ENCODE assay signal across 3 cellular contexts in the genomic region with DNA sequence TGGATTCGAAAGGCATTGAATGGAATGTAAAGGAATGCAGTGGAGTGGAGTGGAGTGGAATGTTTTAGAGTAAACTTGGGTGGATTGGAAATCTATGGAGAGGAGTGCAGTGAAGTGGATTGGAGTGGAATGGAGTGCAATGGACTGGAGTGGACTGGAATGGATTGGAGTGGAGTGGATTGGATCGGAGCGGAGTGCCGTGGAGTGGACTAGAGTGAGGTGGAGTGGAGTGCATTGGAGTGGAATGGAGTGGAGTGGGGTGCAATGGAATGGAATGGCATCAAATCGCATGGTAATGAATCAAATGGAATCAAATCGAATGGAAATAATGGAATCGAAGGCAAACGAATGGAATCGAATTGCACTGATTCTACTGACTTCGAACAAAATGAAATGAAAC.
DNase-seq lines count a peak whose midpoint lies in the region; ATAC-seq and TF ChIP-seq lines count a peak whose summit lies in the region.
"Not testable (repeated sequence)": the region's sequence is repeated elsewhere in the genome, so short reads cannot be mapped to it uniquely, and the experiment has no call there.

No MANE protein-coding gene starts in this region.

- DNase-seq in RWPE2 (ENCODE audit: low spot score) (peak; percentile 61), upper lobe of right lung (peak; percentile 46)
- not testable (repeated sequence) for DNase-seq in endodermal cell

- not testable (repeated sequence) for H3K4me3 ChIP-seq in RWPE2 (ENCODE audit: severe bottlenecking); upper lobe of right lung
- H3K4me3 ChIP-seq in endodermal cell (ENCODE audit: low read length), result peak overlapping the region; percentile 51

- H3K27ac ChIP-seq in RWPE2 (ENCODE audit: poor library complexity, severe bottlenecking); endodermal cell (ENCODE audit: low read depth, low read length); upper lobe of right lung: not testable (repeated sequence)

- not testable (repeated sequence) for H3K9ac ChIP-seq in endodermal cell (ENCODE audit: extremely low read depth, low read length, poor library complexity, severe bottlenecking)

- H3K27me3 Mint-ChIP-seq in endodermal cell (ENCODE audit: insufficient read depth), result not testable (repeated sequence)

- H3K9me3 ChIP-seq in RWPE2 (ENCODE audit: severe bottlenecking), result not testable (repeated sequence)
- H3K9me3 ChIP-seq in endodermal cell (ENCODE audit: control insufficient read depth, low read length) (peaks cover 76% of the 10 kb centered on the region), upper lobe of right lung (peaks cover 18% of the 10 kb centered on the region)

- not testable (repeated sequence) for H3K4me1 ChIP-seq in RWPE2 (ENCODE audit: insufficient read depth, poor library complexity, severe bottlenecking); endodermal cell (ENCODE audit: control insufficient read depth, insufficient read depth, low read length); upper lobe of right lung

- intact Hi-C loops in upper lobe of right lung (cut with DNase I), result not testable (repeated sequence)

- not testable (repeated sequence) for TF ChIP-seq CTCF in RWPE2 (IDR thresholded peaks at IDR 0.05; ENCODE audit: poor library complexity, severe bottlenecking); endodermal cell (conservative IDR thresholded peaks at IDR 0.05); upper lobe of right lung (IDR thresholded peaks at IDR 0.05)

- not testable (repeated sequence) for H3K36me3 Mint-ChIP-seq in endodermal cell (ENCODE audit: low read depth)

- peaks cover 21% of the 10 kb centered on the region for H3K9me3 Mint-ChIP-seq in endodermal cell

- not testable (repeated sequence) for H3K27me3 ChIP-seq in RWPE2 (ENCODE audit: insufficient read depth, poor library complexity, severe bottlenecking); endodermal cell (ENCODE audit: control insufficient read depth, insufficient read depth, low read length, poor library complexity, severe bottlenecking); upper lobe of right lung

- not testable (repeated sequence) for H3K4me1 Mint-ChIP-seq in endodermal cell

- not testable (repeated sequence) for ATAC-seq in RWPE2 (ENCODE audit: low read depth); upper lobe of right lung

- H3K27ac Mint-ChIP-seq in endodermal cell, result not testable (repeated sequence)

- WGBS in endodermal cell (ENCODE audit: insufficient coverage in 1 of 2, insufficient read length in 1 of 2), 2 experiments, result 89 to 90% methylated on average over 9 to 10 of the region's 10 CpGs

- H3K4me3 Mint-ChIP-seq in endodermal cell, result not testable (repeated sequence)

- not testable (repeated sequence) for H3K36me3 ChIP-seq in RWPE2 (ENCODE audit: low read depth); endodermal cell (ENCODE audit: control insufficient read depth, insufficient read depth, low read length); upper lobe of right lung
